9 cellular contexts compared by ENCODE assay signal in the genomic region with DNA sequence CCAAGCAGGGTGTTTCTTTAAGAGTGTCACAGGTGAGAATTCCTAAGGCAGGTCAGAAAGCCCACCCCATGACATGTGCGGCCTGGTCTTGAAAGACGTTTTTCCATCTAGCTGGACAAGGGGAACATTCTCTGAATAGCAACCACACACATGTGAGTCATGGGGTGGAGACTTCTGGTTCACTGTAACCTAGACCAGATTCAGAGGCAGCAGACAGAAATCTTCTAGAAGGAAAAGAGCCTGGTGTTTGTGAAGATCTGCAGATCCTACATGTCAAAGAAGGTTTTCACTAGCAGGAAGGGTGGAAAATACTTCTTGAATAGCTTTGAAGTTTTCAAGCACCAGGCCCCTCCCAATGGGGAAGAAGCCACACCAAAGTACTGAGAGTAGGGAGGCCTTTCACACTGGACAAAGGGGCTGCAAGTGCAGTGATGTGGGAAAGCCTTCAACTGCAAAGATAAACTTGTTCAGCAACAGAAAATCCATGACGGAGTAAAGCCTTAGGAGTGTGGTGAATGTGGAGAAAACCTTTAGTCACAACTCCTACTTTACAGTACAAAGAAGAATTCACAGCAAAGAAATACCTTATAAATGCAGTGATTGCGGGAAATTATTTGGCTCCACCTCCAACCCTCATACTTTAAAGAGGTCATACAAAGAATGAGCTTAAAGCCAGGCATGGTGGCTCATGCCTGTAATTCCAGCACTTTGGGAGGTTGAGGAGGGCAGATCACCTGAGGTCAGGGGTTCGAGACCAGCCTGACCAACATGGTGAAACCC. TPM values are rescaled to one million over a fixed set of nuclear protein-coding genes. Genes with fewer than 3 reads are reported as not detected.
DNase-seq lines count a peak whose midpoint lies in the region; ATAC-seq and TF ChIP-seq lines count a peak whose summit lies in the region.
"Had no signal": no experiment of that assay in that cellular context is flagged by ENCODE, and none has a peak within 500 bp of the region (broad histone marks: within the 10 kb centered on the region; RNA-seq: fewer than 3 reads in every experiment).

No MANE protein-coding gene starts in this region.

- no peak overlapping the region for H3K4me3 Mint-ChIP-seq in CD14-positive monocyte
- H3K4me3 Mint-ChIP-seq in effector memory CD8-positive, alpha-beta T cell: peak overlapping the region; percentile 45 to 49

- H3K27me3 Mint-ChIP-seq in CD14-positive monocyte (ENCODE audit: low read depth in 3 of 3): no peaks in the 10 kb centered on the region
- H3K27me3 Mint-ChIP-seq in effector memory CD8-positive, alpha-beta T cell: no peaks in the 10 kb centered on the region

- H3K9me3 Mint-ChIP-seq in CD14-positive monocyte: no peaks in the 10 kb centered on the region
- no peaks in the 10 kb centered on the region for H3K9me3 Mint-ChIP-seq in effector memory CD8-positive, alpha-beta T cell

- H3K27ac Mint-ChIP-seq in CD14-positive monocyte: peak overlapping the region; percentile 84 to 96 (median 90)
- H3K27ac Mint-ChIP-seq in effector memory CD8-positive, alpha-beta T cell: peak overlapping the region; percentile 67 to 83

- DNase-seq in CD14-positive monocyte (ENCODE audit: low spot score) (peak; percentile 60), MV-4-11 (lab: John Stamatoyannopoulos, UW) (peak; percentile 34), myocyte (ENCODE audit: low read depth) (peak; percentile 73), NCI-H1417 (lab: John Stamatoyannopoulos, UW) (no peak), DMS79 treated with DMSO at 0.1 percent for 48 hours (lab: John Stamatoyannopoulos, UW) (no peak), GM19238 (ENCODE audit: insufficient read length, low spot score) (no peak)
- no peak for DNase-seq in effector memory CD8-positive, alpha-beta T cell
- DNase-seq: NCI-H2171 treated with DMSO at 0.1 percent for 48 hours had no signal

- intact Hi-C loops in CD14-positive monocyte (cut with micrococcal nuclease): no loop called here

- H3K36me3 Mint-ChIP-seq in CD14-positive monocyte: peaks cover 5 to 12% of the 10 kb centered on the region in 2 donors
- peaks cover 8% of the 10 kb centered on the region for H3K36me3 Mint-ChIP-seq in effector memory CD8-positive, alpha-beta T cell (ENCODE audit: insufficient read depth)

- no peak for TF ChIP-seq CTCF in CD14-positive monocyte (IDR thresholded peaks at IDR 0.05)

- no peak for TF ChIP-seq POLR2A in GM18505 (IDR thresholded peaks at IDR 0.05; ENCODE audit: borderline replicate concordance, extremely low read depth, insufficient read depth, insufficient read length)

- no peak for ATAC-seq in effector memory CD8-positive, alpha-beta T cell (replicated peaks)
- no peak for ATAC-seq in GM18505 (IDR thresholded peaks at IDR 0.05; ENCODE audit: unreplicated experiment)

- H3K4me1 Mint-ChIP-seq in CD14-positive monocyte: peaks cover 65% of the 10 kb centered on the region
- H3K4me1 Mint-ChIP-seq in effector memory CD8-positive, alpha-beta T cell (ENCODE audit: low read depth in 2 of 2): peaks cover 41 to 72% of the 10 kb centered on the region in 2 donors

RNA-seq across cellular contexts. Expression of gene ADAM10, which starts 17.6 kb away (rescaled TPM):
- polyA plus RNA-seq in CD14-positive monocyte: 100 to 1,000 TPM; 149 to 269 TPM
- total RNA-seq in myocyte: 224 and 246 TPM in 2 replicates
- 160 TPM for polyA plus RNA-seq in myocyte (2012)

RNA-seq across cellular contexts. Expression of gene MINDY2, which starts 39.2 kb away (rescaled TPM):
- 10 to 100 TPM in 1 of 2 donors, 1 to 10 TPM in 1; 3.4 to 10.9 TPM for polyA plus RNA-seq in CD14-positive monocyte
- 18.3 and 22.4 TPM in 2 replicates for total RNA-seq in myocyte
- polyA plus RNA-seq in myocyte (2012): 6.2 TPM

Comparison
In these comparisons a context has a peak if more than half of its experiments do, and no peak if none do; other contexts are left out.
1. DNase-seq: peak in CD14-positive monocyte (single experiment), MV-4-11 (single experiment) and myocyte (single experiment); none in effector memory CD8-positive, alpha-beta T cell (0 of 3), NCI-H1417 (0 of 3), DMS79 treated with DMSO at 0.1 percent for 48 hours (single experiment) and GM19238 (single experiment).
2. H3K4me3 Mint-ChIP-seq: peak in effector memory CD8-positive, alpha-beta T cell (2 of 2); none in CD14-positive monocyte (0 of 2).